ENCODE assay signal across 10 cellular contexts in genomic region chr5:6435356-6435755, GRCh38. TPM values are rescaled to one million over a fixed set of nuclear protein-coding genes. Genes with fewer than 3 reads are reported as not detected.
DNase-seq lines count a peak whose midpoint lies in the region; ATAC-seq and TF ChIP-seq lines count a peak whose summit lies in the region.
"Had no signal": no experiment of that assay in that cellular context is flagged by ENCODE, and none has a peak within 500 bp of the region (broad histone marks: within the 10 kb centered on the region; RNA-seq: fewer than 3 reads in every experiment).

No MANE protein-coding gene starts in this region.

- no peak overlapping the region for H3K4me2 ChIP-seq in H9 (ENCODE audit: insufficient read depth, insufficient read length, low read length)

- no peak overlapping the region for H2BK12ac ChIP-seq in H9 (ENCODE audit: insufficient read length, low read depth, low read length)

- peak; percentile 47 for DNase-seq in DMS 273 (lab: John Stamatoyannopoulos, UW; ENCODE audit: unreplicated experiment)
- no peak for DNase-seq in DMS 273 treated with DMSO at 0.1 percent for 48 hours (lab: John Stamatoyannopoulos, UW)
- DNase-seq in H9, result peak; percentile 81
- DNase-seq in left kidney (ENCODE audit: low read depth, low spot score), result peak; percentile 50
- no peak for DNase-seq in HCEC 1CT
- no peak for DNase-seq in T-helper 2 cell treated with Interferon-gamma antibody and Interleukin-4, amounts not matched to agents 5 μg/mL and 100 μg/mL, for 36 hours (ENCODE audit: low spot score)

- no peak overlapping the region for H4K91ac ChIP-seq in H9 (ENCODE audit: insufficient read length, low read depth, low read length)

- H3K14ac ChIP-seq in H9 (ENCODE audit: insufficient read depth, low read length), result no peak overlapping the region

- H2BK20ac ChIP-seq in H9 (ENCODE audit: low read depth, low read length, poor library complexity, severe bottlenecking), result no peak overlapping the region

- no peak overlapping the region for H3K4ac ChIP-seq in H9 (ENCODE audit: low read depth, low read length)

- no peak overlapping the region for H3K18ac ChIP-seq in H9 (ENCODE audit: insufficient read length, low read depth, low read length)

- H3K27me3 ChIP-seq in H9 (ENCODE audit: insufficient read depth, low read length), result no peaks in the 10 kb centered on the region

- H3K4me1 ChIP-seq in H9 (ENCODE audit: insufficient read depth, low read length), result no peaks in the 10 kb centered on the region

- H3K23ac ChIP-seq in H9 (ENCODE audit: insufficient read length, low read depth, low read length), result no peak overlapping the region

- H4K8ac ChIP-seq in H9 (replicated peaks; ENCODE audit: insufficient read length, low read depth, low read length), result no peak overlapping the region

- H3K79me2 ChIP-seq in H9 (ENCODE audit: insufficient read depth, low read length), result no peaks in the 10 kb centered on the region

- no peak overlapping the region for H2AK5ac ChIP-seq in H9 (ENCODE audit: insufficient read length, low read length)

- no peak for ATAC-seq in stimulated activated memory B cell treated with anti-CD40 and anti-IgM and Interleukin-4, amounts not matched to agents 10 μg/mL and 1 μg/mL and 100 μg/mL, for 72 hours

- WGBS in H9 (ENCODE audit: extremely low coverage, insufficient read length, low lambda C conversion rate), result no CpG with 5 or more reads among the region's 8 CpGs

- H2BK15ac ChIP-seq in H9 (ENCODE audit: low read depth, low read length), result no peak overlapping the region

- H3K79me1 ChIP-seq in H9 (ENCODE audit: insufficient read depth, low read depth, low read length, poor library complexity, severe bottlenecking), result no peaks in the 10 kb centered on the region

- H3K9me3 Mint-ChIP-seq in H9, result peaks cover 0 to 8% of the 10 kb centered on the region in 2 experiments; a peak in 3 of 5 replicates
- no peaks in the 10 kb centered on the region for H3K9me3 Mint-ChIP-seq in T-helper 2 cell treated with Interferon-gamma antibody and Interleukin-4, amounts not matched to agents 5 μg/mL and 100 μg/mL, for 36 hours
- peaks cover 6% of the 10 kb centered on the region for H3K9me3 Mint-ChIP-seq in stimulated activated memory B cell treated with anti-CD40 and anti-IgM and Interleukin-4, amounts not matched to agents 10 μg/mL and 1 μg/mL and 100 μg/mL, for 72 hours
- H3K9me3 Mint-ChIP-seq: T-helper 1 cell treated with Interleukin-12 subunit alpha and Interleukin-12 subunit beta and Interleukin-4 antibody, amounts not matched to agents 30 μg/mL and 1 μg/mL, for 36 hours had no signal

- H3K4me1 Mint-ChIP-seq in H9, result peaks cover 0 to 2% of the 10 kb centered on the region in 2 experiments; a peak in 1 of 4 replicates
- H3K4me1 Mint-ChIP-seq in T-helper 2 cell treated with Interferon-gamma antibody and Interleukin-4, amounts not matched to agents 5 μg/mL and 100 μg/mL, for 36 hours (ENCODE audit: low read depth), result no peaks in the 10 kb centered on the region
- H3K4me1 Mint-ChIP-seq in stimulated activated memory B cell treated with anti-CD40 and anti-IgM and Interleukin-4, amounts not matched to agents 10 μg/mL and 1 μg/mL and 100 μg/mL, for 72 hours, result peaks cover 13% of the 10 kb centered on the region

- no peaks in the 10 kb centered on the region for H3K23me2 ChIP-seq in H9 (ENCODE audit: insufficient read length, low read depth, low read length, poor library complexity, severe bottlenecking)

- no peak overlapping the region for H3K27ac Mint-ChIP-seq in H9
- no peak overlapping the region for H3K27ac Mint-ChIP-seq in T-helper 2 cell treated with Interferon-gamma antibody and Interleukin-4, amounts not matched to agents 5 μg/mL and 100 μg/mL, for 36 hours
- H3K27ac Mint-ChIP-seq in stimulated activated memory B cell treated with anti-CD40 and anti-IgM and Interleukin-4, amounts not matched to agents 10 μg/mL and 1 μg/mL and 100 μg/mL, for 72 hours, result no peak overlapping the region
- H3K27ac Mint-ChIP-seq: T-helper 1 cell treated with Interleukin-12 subunit alpha and Interleukin-12 subunit beta and Interleukin-4 antibody, amounts not matched to agents 30 μg/mL and 1 μg/mL, for 36 hours had no signal

- H3K36me3 Mint-ChIP-seq in H9 (ENCODE audit: insufficient read depth in 1 of 3, low read depth in 3 of 3), result no peaks in the 10 kb centered on the region
- H3K36me3 Mint-ChIP-seq in T-helper 2 cell treated with Interferon-gamma antibody and Interleukin-4, amounts not matched to agents 5 μg/mL and 100 μg/mL, for 36 hours (ENCODE audit: low read depth), result no peaks in the 10 kb centered on the region
- no peaks in the 10 kb centered on the region for H3K36me3 Mint-ChIP-seq in stimulated activated memory B cell treated with anti-CD40 and anti-IgM and Interleukin-4, amounts not matched to agents 10 μg/mL and 1 μg/mL and 100 μg/mL, for 72 hours

- H2BK5ac ChIP-seq in H9 (ENCODE audit: insufficient read length, low read length), result no peak overlapping the region

- no peak overlapping the region for H3K27ac ChIP-seq in H9 (ENCODE audit: insufficient read length, low read depth, low read length)

- TF ChIP-seq CTCF in H9 (conservative IDR thresholded peaks at IDR 0.05), result peak; percentile 75
- TF ChIP-seq CTCF in WI38 (IDR thresholded peaks at IDR 0.05; ENCODE audit: low read depth, low read length), result peak; percentile 41

- no peak overlapping the region for H4K5ac ChIP-seq in H9 (ENCODE audit: insufficient read length, low read depth, low read length)

- H2BK120ac ChIP-seq in H9 (ENCODE audit: low read depth, low read length, poor library complexity, severe bottlenecking), result no peak overlapping the region

- H3K9ac ChIP-seq in H9 (ENCODE audit: extremely low read depth, insufficient read length, low read length), result no peak overlapping the region

- H3K56ac ChIP-seq in H9 (ENCODE audit: insufficient read length, low read depth, low read length), result no peak overlapping the region

- H3K27me3 Mint-ChIP-seq in H9 (ENCODE audit: low read depth), result peaks cover 61% of the 10 kb centered on the region
- peaks cover 17% of the 10 kb centered on the region for H3K27me3 Mint-ChIP-seq in T-helper 2 cell treated with Interferon-gamma antibody and Interleukin-4, amounts not matched to agents 5 μg/mL and 100 μg/mL, for 36 hours (ENCODE audit: low read depth)
- H3K27me3 Mint-ChIP-seq in stimulated activated memory B cell treated with anti-CD40 and anti-IgM and Interleukin-4, amounts not matched to agents 10 μg/mL and 1 μg/mL and 100 μg/mL, for 72 hours, result peaks cover 55% of the 10 kb centered on the region

- no peak overlapping the region for H3K4me3 ChIP-seq in WI38 (ENCODE audit: low read depth, low read length)

- H3K9me3 ChIP-seq in H9 (ENCODE audit: control insufficient read depth, low read depth, low read length), result no peaks in the 10 kb centered on the region

- H3T11ph ChIP-seq in H9 (ENCODE audit: low read length), result no peak overlapping the region

- no peak overlapping the region for H3K4me3 Mint-ChIP-seq in H9
- H3K4me3 Mint-ChIP-seq in T-helper 2 cell treated with Interferon-gamma antibody and Interleukin-4, amounts not matched to agents 5 μg/mL and 100 μg/mL, for 36 hours, result no peak overlapping the region
- no peak overlapping the region for H3K4me3 Mint-ChIP-seq in stimulated activated memory B cell treated with anti-CD40 and anti-IgM and Interleukin-4, amounts not matched to agents 10 μg/mL and 1 μg/mL and 100 μg/mL, for 72 hours
- H3K4me3 Mint-ChIP-seq: T-helper 1 cell treated with Interleukin-12 subunit alpha and Interleukin-12 subunit beta and Interleukin-4 antibody, amounts not matched to agents 30 μg/mL and 1 μg/mL, for 36 hours had no signal

- no peak overlapping the region for H2AFZ ChIP-seq in H9 (ENCODE audit: low read length)

- H4K20me1 ChIP-seq in H9 (ENCODE audit: control insufficient read depth, insufficient read depth, insufficient read length), result no peaks in the 10 kb centered on the region

RNA-seq across cellular contexts. Expression of gene UBE2QL1, which starts 13.3 kb away (rescaled TPM):
- total RNA-seq in H9 (2021), result 0.11 and 0.15 TPM in 2 replicates
- total RNA-seq: mononuclear cell had no signal

RNA-seq across cellular contexts. Expression of gene MED10, which starts 57.0 kb away (rescaled TPM):
- 34.6 and 35.3 TPM in 2 replicates for total RNA-seq in H9 (2021)

Comparison
In these comparisons a context has a peak if more than half of its experiments do, and no peak if none do; other contexts are left out.
1. DNase-seq: peak in DMS 273 (single experiment), H9 (single experiment) and left kidney (single experiment); none in DMS 273 treated with DMSO at 0.1 percent for 48 hours (single experiment), HCEC 1CT (single experiment) and T-helper 2 cell treated with Interferon-gamma antibody and Interleukin-4, amounts not matched to agents 5 μg/mL and 100 μg/mL, for 36 hours (single experiment).